ENCODE assay signal across 10 cellular contexts in genomic region chr12:3150820-3151590, GRCh38.
DNase-seq lines count a peak whose midpoint lies in the region; FAIRE-seq and TF ChIP-seq lines count a peak whose summit lies in the region.
"Had no signal": no experiment of that assay in that cellular context is flagged by ENCODE, and none has a peak within 500 bp of the region (broad histone marks: within the 10 kb centered on the region; RNA-seq: fewer than 3 reads in every experiment).

No MANE protein-coding gene starts in this region.

- WGBS in hepatocyte (ENCODE audit: low lambda C conversion rate, missing lambda C conversion rate) = 52% methylated on average over 15 of the region's 15 CpGs

- H3K4me3 ChIP-seq in astrocyte of the cerebellum (ENCODE audit: low read depth, low read length) (peak overlapping the region; percentile 3), hepatocyte (no peak overlapping the region), subcutaneous abdominal adipose tissue (ENCODE audit: low read depth in 1 of 5, low read length in 5 of 5) (peak overlapping the region; percentile 8 to 51 (median 31)), WERI-Rb-1 (ENCODE audit: low read depth, low read length) (no peak overlapping the region)

- H3K9me3 ChIP-seq in hepatocyte (ENCODE audit: low read depth) = no peaks in the 10 kb centered on the region
- no peaks in the 10 kb centered on the region for H3K9me3 ChIP-seq in subcutaneous abdominal adipose tissue (ENCODE audit: control insufficient read depth in 5 of 5, low read length in 5 of 5)
- H3K9me3 ChIP-seq in WERI-Rb-1 (ENCODE audit: severe bottlenecking) = no peaks in the 10 kb centered on the region
- H3K9me3 ChIP-seq: neutrophil had no signal

- no peaks in the 10 kb centered on the region for H4K20me1 ChIP-seq in hepatocyte (ENCODE audit: insufficient read depth, poor library complexity, severe bottlenecking)

- in situ Hi-C loops in astrocyte of the cerebellum (cut with HindIII; ENCODE audit: low sequenced_read_pairs) = no loop called here

- DNase-seq in HTR-8/SVneo (ENCODE audit: insufficient read length, low spot score) (peak; percentile 65), astrocyte of the cerebellum (ENCODE audit: low read depth) (peak; percentile 83), hepatocyte (ENCODE audit: low spot score) (no peak), SHP77 (lab: John Stamatoyannopoulos, UW) (no peak), WERI-Rb-1 (no peak)
- DNase-seq in activated CD4-positive, alpha-beta T cell treated with anti-CD3 and anti-CD28 coated beads for 1 hour = no peak
- DNase-seq: central memory CD4-positive, alpha-beta T cell; hypothalamus had no signal

- no peak for FAIRE-seq in HTR-8/SVneo (lab: Jason Lieb, UNC)

- TF ChIP-seq CTCF in astrocyte of the cerebellum (IDR thresholded peaks at IDR 0.05; ENCODE audit: low read depth, low read length, missing control alignments) (no peak), hepatocyte (IDR thresholded peaks at IDR 0.05; ENCODE audit: poor library complexity) (no peak), WERI-Rb-1 (IDR thresholded peaks at IDR 0.05; ENCODE audit: low read depth, low read length) (no peak)

- H3K27me3 ChIP-seq in hepatocyte (no peaks in the 10 kb centered on the region), subcutaneous abdominal adipose tissue (ENCODE audit: control insufficient read depth in 5 of 5, insufficient read depth in 4 of 5, low read length in 5 of 5) (no peaks in the 10 kb centered on the region), WERI-Rb-1 (ENCODE audit: insufficient read depth, low read depth, severe bottlenecking) (no peaks in the 10 kb centered on the region)

- H3K36me3 ChIP-seq in hepatocyte (replicated peaks; ENCODE audit: insufficient read depth, low read depth) = no peaks in the 10 kb centered on the region
- no peaks in the 10 kb centered on the region for H3K36me3 ChIP-seq in subcutaneous abdominal adipose tissue (ENCODE audit: control insufficient read depth in 5 of 5, insufficient read depth in 5 of 5, low read length in 5 of 5)
- no peaks in the 10 kb centered on the region; the same call in 1 of the 2 replicates for H3K36me3 ChIP-seq in WERI-Rb-1
- H3K36me3 ChIP-seq: neutrophil had no signal

- peak overlapping the region in 2 of 5 donors; percentile 17 to 30 for H3K9ac ChIP-seq in subcutaneous abdominal adipose tissue (ENCODE audit: low read length in 5 of 5)

- H3K79me2 ChIP-seq in hepatocyte = peaks cover 7% of the 10 kb centered on the region

- no peaks in the 10 kb centered on the region for H3K9me2 ChIP-seq in hepatocyte (replicated peaks; ENCODE audit: insufficient read depth)

- H3K4me2 ChIP-seq in hepatocyte = peak overlapping the region; percentile 50

- H2AFZ ChIP-seq in hepatocyte = no peak overlapping the region

- H3K4me1 ChIP-seq in hepatocyte (ENCODE audit: insufficient read depth) = peaks cover 38% of the 10 kb centered on the region
- H3K4me1 ChIP-seq in subcutaneous abdominal adipose tissue (ENCODE audit: control insufficient read depth in 5 of 5, insufficient read depth in 5 of 5, low read length in 5 of 5) = peaks cover 20 to 76% (median 44%) of the 10 kb centered on the region in 5 donors

- H3K27ac ChIP-seq in hepatocyte = peak overlapping the region; percentile 65
- H3K27ac ChIP-seq in subcutaneous abdominal adipose tissue (ENCODE audit: low read depth, low read length) = no peak overlapping the region
- no peak overlapping the region; the same call in 1 of the 2 replicates for H3K27ac ChIP-seq in WERI-Rb-1
- H3K27ac ChIP-seq: neutrophil had no signal

Comparison
In these comparisons a context has a peak if more than half of its experiments do, and no peak if none do; other contexts are left out.
1. DNase-seq: peak in HTR-8/SVneo (single experiment) and astrocyte of the cerebellum (single experiment); none in hepatocyte (single experiment), activated CD4-positive, alpha-beta T cell treated with anti-CD3 and anti-CD28 coated beads for 1 hour (single experiment), SHP77 (0 of 2) and WERI-Rb-1 (single experiment).
2. H3K4me3 ChIP-seq: peak in astrocyte of the cerebellum (single experiment) and subcutaneous abdominal adipose tissue (5 of 5); none in hepatocyte (single experiment) and WERI-Rb-1 (single experiment).